In the genomic region with DNA sequence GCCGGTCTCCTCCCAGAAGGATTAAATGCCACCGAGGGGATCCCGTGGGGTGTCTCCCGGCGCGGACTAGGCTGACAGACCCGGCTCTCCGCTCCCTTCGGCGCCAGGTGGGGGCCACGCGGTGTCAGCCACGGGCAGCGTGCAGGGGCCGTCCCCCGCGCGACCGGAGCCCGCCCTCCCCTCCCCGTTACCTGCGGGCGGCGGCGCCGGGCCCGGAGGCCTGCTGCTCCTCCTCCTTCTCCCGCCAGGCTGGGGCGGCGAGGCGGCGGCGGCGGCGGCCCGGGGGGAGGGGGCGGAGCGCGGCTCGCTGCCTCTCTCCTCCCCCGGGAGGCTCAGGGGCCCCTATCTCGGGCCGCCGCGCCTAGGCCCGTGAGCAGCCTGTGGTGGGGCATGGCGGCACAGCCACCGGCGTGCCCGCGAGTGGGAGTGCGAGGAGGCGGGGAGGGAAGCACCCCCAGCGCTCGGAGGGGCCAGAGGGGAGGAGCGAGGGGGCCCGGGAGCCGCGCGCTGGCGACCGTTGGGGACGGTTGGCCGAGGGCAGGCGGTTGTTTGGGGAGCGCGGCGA, we compare ENCODE assay signal across 1 cellular context.
TF ChIP-seq lines count a peak whose summit lies in the region.

No MANE protein-coding gene starts in this region.

TF ChIP-seq in WTC11, 78 proteins besides CTCF, POLR2A, EP300 and RAD21 (continued from another document):
- TF ChIP-seq SMAD3 (CRISPR knock-in tag; IDR thresholded peaks at IDR 0.05; ENCODE audit: borderline replicate concordance) = no peak
- no peak for TF ChIP-seq FOXK1 (CRISPR knock-in tag; IDR thresholded peaks at IDR 0.05)
- TF ChIP-seq ZNF671 (CRISPR knock-in tag; IDR thresholded peaks at IDR 0.05) = no peak
- no peak for TF ChIP-seq GTF2I (CRISPR knock-in tag; conservative IDR thresholded peaks at IDR 0.05)
- no peak for TF ChIP-seq ELF4 (CRISPR knock-in tag; IDR thresholded peaks at IDR 0.05; ENCODE audit: low read depth)
- TF ChIP-seq SMAD4 (CRISPR knock-in tag; IDR thresholded peaks at IDR 0.05) = no peak
- TF ChIP-seq, protein P1, sequence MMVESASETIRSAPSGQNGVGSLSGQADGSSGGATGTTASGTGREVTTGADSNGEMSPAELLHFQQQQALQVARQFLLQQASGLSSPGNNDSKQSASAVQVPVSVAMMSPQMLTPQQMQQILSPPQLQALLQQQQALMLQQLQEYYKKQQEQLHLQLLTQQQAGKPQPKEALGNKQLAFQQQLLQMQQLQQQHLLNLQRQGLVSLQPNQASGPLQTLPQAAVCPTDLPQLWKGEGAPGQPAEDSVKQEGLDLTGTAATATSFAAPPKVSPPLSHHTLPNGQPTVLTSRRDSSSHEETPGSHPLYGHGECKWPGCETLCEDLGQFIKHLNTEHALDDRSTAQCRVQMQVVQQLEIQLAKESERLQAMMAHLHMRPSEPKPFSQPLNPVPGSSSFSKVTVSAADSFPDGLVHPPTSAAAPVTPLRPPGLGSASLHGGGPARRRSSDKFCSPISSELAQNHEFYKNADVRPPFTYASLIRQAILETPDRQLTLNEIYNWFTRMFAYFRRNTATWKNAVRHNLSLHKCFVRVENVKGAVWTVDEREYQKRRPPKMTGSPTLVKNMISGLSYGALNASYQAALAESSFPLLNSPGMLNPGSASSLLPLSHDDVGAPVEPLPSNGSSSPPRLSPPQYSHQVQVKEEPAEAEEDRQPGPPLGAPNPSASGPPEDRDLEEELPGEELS (CRISPR knock-in tag; IDR thresholded peaks at IDR 0.05) = peak; percentile 18; the same call in 1 of the 2 replicates
- TF ChIP-seq IRF2 (CRISPR knock-in tag; IDR thresholded peaks at IDR 0.05; ENCODE audit: borderline replicate concordance, low read depth) = no peak
- TF ChIP-seq ATF1 (CRISPR knock-in tag; IDR thresholded peaks at IDR 0.05) = no peak
- no peak for TF ChIP-seq MXD4 (CRISPR knock-in tag; IDR thresholded peaks at IDR 0.05; ENCODE audit: borderline replicate concordance)
- no peak; the same call in 1 of the 2 replicates for TF ChIP-seq ZNF219 (CRISPR knock-in tag; IDR thresholded peaks at IDR 0.05; ENCODE audit: borderline replicate concordance)
- TF ChIP-seq, protein P2, sequence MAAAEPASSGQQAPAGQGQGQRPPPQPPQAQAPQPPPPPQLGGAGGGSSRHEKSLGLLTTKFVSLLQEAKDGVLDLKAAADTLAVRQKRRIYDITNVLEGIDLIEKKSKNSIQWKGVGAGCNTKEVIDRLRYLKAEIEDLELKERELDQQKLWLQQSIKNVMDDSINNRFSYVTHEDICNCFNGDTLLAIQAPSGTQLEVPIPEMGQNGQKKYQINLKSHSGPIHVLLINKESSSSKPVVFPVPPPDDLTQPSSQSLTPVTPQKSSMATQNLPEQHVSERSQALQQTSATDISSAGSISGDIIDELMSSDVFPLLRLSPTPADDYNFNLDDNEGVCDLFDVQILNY (CRISPR knock-in tag; IDR thresholded peaks at IDR 0.05) = no peak
- peak; percentile 67 for TF ChIP-seq FOXP1 (CRISPR knock-in tag; IDR thresholded peaks at IDR 0.05; ENCODE audit: borderline replicate concordance)
- TF ChIP-seq, protein P3, sequence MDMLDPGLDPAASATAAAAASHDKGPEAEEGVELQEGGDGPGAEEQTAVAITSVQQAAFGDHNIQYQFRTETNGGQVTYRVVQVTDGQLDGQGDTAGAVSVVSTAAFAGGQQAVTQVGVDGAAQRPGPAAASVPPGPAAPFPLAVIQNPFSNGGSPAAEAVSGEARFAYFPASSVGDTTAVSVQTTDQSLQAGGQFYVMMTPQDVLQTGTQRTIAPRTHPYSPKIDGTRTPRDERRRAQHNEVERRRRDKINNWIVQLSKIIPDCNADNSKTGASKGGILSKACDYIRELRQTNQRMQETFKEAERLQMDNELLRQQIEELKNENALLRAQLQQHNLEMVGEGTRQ (CRISPR knock-in tag; IDR thresholded peaks at IDR 0.05) = no peak
- TF ChIP-seq TEAD1 (CRISPR knock-in tag; IDR thresholded peaks at IDR 0.05) = peak; percentile 24; the same call in 1 of the 2 replicates
- TF ChIP-seq, protein P4, sequence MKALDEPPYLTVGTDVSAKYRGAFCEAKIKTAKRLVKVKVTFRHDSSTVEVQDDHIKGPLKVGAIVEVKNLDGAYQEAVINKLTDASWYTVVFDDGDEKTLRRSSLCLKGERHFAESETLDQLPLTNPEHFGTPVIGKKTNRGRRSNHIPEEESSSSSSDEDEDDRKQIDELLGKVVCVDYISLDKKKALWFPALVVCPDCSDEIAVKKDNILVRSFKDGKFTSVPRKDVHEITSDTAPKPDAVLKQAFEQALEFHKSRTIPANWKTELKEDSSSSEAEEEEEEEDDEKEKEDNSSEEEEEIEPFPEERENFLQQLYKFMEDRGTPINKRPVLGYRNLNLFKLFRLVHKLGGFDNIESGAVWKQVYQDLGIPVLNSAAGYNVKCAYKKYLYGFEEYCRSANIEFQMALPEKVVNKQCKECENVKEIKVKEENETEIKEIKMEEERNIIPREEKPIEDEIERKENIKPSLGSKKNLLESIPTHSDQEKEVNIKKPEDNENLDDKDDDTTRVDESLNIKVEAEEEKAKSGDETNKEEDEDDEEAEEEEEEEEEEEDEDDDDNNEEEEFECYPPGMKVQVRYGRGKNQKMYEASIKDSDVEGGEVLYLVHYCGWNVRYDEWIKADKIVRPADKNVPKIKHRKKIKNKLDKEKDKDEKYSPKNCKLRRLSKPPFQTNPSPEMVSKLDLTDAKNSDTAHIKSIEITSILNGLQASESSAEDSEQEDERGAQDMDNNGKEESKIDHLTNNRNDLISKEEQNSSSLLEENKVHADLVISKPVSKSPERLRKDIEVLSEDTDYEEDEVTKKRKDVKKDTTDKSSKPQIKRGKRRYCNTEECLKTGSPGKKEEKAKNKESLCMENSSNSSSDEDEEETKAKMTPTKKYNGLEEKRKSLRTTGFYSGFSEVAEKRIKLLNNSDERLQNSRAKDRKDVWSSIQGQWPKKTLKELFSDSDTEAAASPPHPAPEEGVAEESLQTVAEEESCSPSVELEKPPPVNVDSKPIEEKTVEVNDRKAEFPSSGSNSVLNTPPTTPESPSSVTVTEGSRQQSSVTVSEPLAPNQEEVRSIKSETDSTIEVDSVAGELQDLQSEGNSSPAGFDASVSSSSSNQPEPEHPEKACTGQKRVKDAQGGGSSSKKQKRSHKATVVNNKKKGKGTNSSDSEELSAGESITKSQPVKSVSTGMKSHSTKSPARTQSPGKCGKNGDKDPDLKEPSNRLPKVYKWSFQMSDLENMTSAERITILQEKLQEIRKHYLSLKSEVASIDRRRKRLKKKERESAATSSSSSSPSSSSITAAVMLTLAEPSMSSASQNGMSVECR (CRISPR knock-in tag; IDR thresholded peaks at IDR 0.05; ENCODE audit: borderline replicate concordance) = 0 out of 2 replicates have a peak, but pooled peaks have one; percentile 52
- TF ChIP-seq TCF7 (CRISPR knock-in tag; IDR thresholded peaks at IDR 0.05; ENCODE audit: low read depth) = no peak
